In the genomic region with DNA sequence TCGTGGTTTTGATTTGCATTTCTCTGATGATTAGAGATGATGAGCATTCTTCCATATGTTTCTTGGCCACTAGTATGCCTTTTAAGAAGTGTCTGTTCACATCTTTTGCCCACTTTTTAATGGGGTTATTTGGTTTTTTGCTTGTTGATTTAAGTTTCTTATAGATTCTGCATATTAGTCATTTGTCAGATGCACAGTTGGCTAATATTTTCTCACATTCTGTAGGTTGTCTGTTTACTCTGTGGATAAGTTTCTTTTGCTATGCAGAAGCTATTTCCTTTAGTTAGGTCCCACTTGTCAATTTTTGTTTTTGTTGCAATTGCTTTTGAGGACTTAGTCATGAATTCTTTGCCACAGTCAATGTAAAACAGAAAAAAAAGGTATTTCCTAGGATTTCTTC, we compare ENCODE assay signal across 19 cellular contexts.
DNase-seq lines count a peak whose midpoint lies in the region; ATAC-seq, FAIRE-seq and TF ChIP-seq lines count a peak whose summit lies in the region.
"Had no signal": no experiment of that assay in that cellular context is flagged by ENCODE, and none has a peak within 500 bp of the region (broad histone marks: within the 10 kb centered on the region; RNA-seq: fewer than 3 reads in every experiment).

No MANE protein-coding gene starts in this region.

- H3K9me1 ChIP-seq in endothelial cell of umbilical vein (replicated peaks; ENCODE audit: control insufficient read depth, extremely low read depth, insufficient read depth, low read length) = no peaks in the 10 kb centered on the region

- H3K4me3 ChIP-seq in astrocyte (ENCODE audit: insufficient read depth, low read depth, low read length) = no peak overlapping the region
- no peak overlapping the region for H3K4me3 ChIP-seq in endothelial cell of umbilical vein (replicated peaks in 1 of 3; ENCODE audit: insufficient read depth in 1 of 3, low read depth in 1 of 3, low read length in 3 of 3)
- H3K4me3 ChIP-seq: K562 had no signal

- H3K9me3 Mint-ChIP-seq in astrocyte (ENCODE audit: unreplicated experiment) (no peaks in the 10 kb centered on the region), osteocyte (ENCODE audit: unreplicated experiment) (no peaks in the 10 kb centered on the region)
- H3K9me3 Mint-ChIP-seq in stimulated activated naive CD8-positive, alpha-beta T cell treated with anti-CD3 and anti-CD28 coated beads, Interleukin-15, amount 100 ng/mL, for 72 hours = no peaks in the 10 kb centered on the region
- H3K9me3 Mint-ChIP-seq: CD4-positive, alpha-beta T cell had no signal

- H3K27ac Mint-ChIP-seq in astrocyte (ENCODE audit: unreplicated experiment) (no peak overlapping the region), osteocyte (ENCODE audit: unreplicated experiment) (peak overlapping the region; percentile 80)
- H3K27ac Mint-ChIP-seq in stimulated activated naive CD8-positive, alpha-beta T cell treated with anti-CD3 and anti-CD28 coated beads, Interleukin-15, amount 100 ng/mL, for 72 hours = no peak overlapping the region
- H3K27ac Mint-ChIP-seq: CD4-positive, alpha-beta T cell had no signal

- CTCF ChIA-PET in endothelial cell of umbilical vein (lab: Charles Lee) = interaction anchor here (1.2 kb wide), 1 partner anchor 13 kb away, joined by 4 read pairs; no protein-coding TSS in a partner anchor

- H3K27me3 Mint-ChIP-seq in astrocyte (ENCODE audit: low read depth, unreplicated experiment) (no peaks in the 10 kb centered on the region), osteocyte (ENCODE audit: unreplicated experiment) (no peaks in the 10 kb centered on the region)
- no peaks in the 10 kb centered on the region for H3K27me3 Mint-ChIP-seq in stimulated activated naive CD8-positive, alpha-beta T cell treated with anti-CD3 and anti-CD28 coated beads, Interleukin-15, amount 100 ng/mL, for 72 hours
- H3K27me3 Mint-ChIP-seq: CD4-positive, alpha-beta T cell had no signal

- H4K20me1 ChIP-seq in astrocyte (ENCODE audit: insufficient read depth, low read length) (no peaks in the 10 kb centered on the region), endothelial cell of umbilical vein (replicated peaks; ENCODE audit: control insufficient read depth, extremely low read depth, insufficient read depth, low read length) (no peaks in the 10 kb centered on the region)

- BruUV-seq in endothelial cell of umbilical vein (replicated peaks; lab: Mats Ljungman, UMichigan) = no TSS peak

- H3K36me3 Mint-ChIP-seq in astrocyte (ENCODE audit: low read depth, unreplicated experiment) (no peaks in the 10 kb centered on the region), osteocyte (ENCODE audit: unreplicated experiment) (no peaks in the 10 kb centered on the region)

- no peak overlapping the region for H3K4me2 ChIP-seq in astrocyte (ENCODE audit: low read length)
- no peak overlapping the region for H3K4me2 ChIP-seq in endothelial cell of umbilical vein (ENCODE audit: insufficient read depth, low read length)

- DNase-seq in HCEC 1CT (peak; percentile 2), astrocyte (ENCODE audit: low read depth) (peak; percentile 56), endothelial cell of umbilical vein (ENCODE audit: low read depth, low spot score) (peak; percentile 19), osteocyte (ENCODE audit: extremely low spot score, unreplicated experiment) (no peak), nucleus accumbens (lab: John Stamatoyannopoulos, UW) (no peak), NCI-H69 (lab: John Stamatoyannopoulos, UW) (no peak), NCI-H510A treated with DMSO at 0.1 percent for 48 hours (lab: John Stamatoyannopoulos, UW) (no peak)
- DNase-seq in stimulated activated naive CD8-positive, alpha-beta T cell treated with anti-CD3 and anti-CD28 coated beads, Interleukin-15, amount 100 ng/mL, for 72 hours = no peak
- DNase-seq: ACHN; AML-193; Caco-2; CD4-positive, alpha-beta T cell; GF-D8; GOT3; H7 had no signal

- H3K79me2 ChIP-seq in astrocyte (ENCODE audit: insufficient read depth, low read length) = no peaks in the 10 kb centered on the region
- no peaks in the 10 kb centered on the region for H3K79me2 ChIP-seq in endothelial cell of umbilical vein (ENCODE audit: control insufficient read depth, insufficient read depth, low read length)

- H2AFZ ChIP-seq in astrocyte (ENCODE audit: low read depth, low read length) = no peak overlapping the region
- H2AFZ ChIP-seq in endothelial cell of umbilical vein (ENCODE audit: low read depth, low read length) = no peak overlapping the region

- H3K9ac ChIP-seq in astrocyte (ENCODE audit: low read length) (no peak overlapping the region), endothelial cell of umbilical vein (replicated peaks; ENCODE audit: extremely low read depth, insufficient read depth, low read length) (no peak overlapping the region)

- peaks cover 8% of the 10 kb centered on the region for H3K4me1 Mint-ChIP-seq in astrocyte (ENCODE audit: low read depth, unreplicated experiment)
- H3K4me1 Mint-ChIP-seq in osteocyte (ENCODE audit: unreplicated experiment) = peaks cover 41% of the 10 kb centered on the region
- no peaks in the 10 kb centered on the region for H3K4me1 Mint-ChIP-seq in stimulated activated naive CD8-positive, alpha-beta T cell treated with anti-CD3 and anti-CD28 coated beads, Interleukin-15, amount 100 ng/mL, for 72 hours

- H3K4me3 Mint-ChIP-seq in astrocyte (ENCODE audit: unreplicated experiment) (no peak overlapping the region), osteocyte (ENCODE audit: unreplicated experiment) (no peak overlapping the region)
- no peak overlapping the region for H3K4me3 Mint-ChIP-seq in stimulated activated naive CD8-positive, alpha-beta T cell treated with anti-CD3 and anti-CD28 coated beads, Interleukin-15, amount 100 ng/mL, for 72 hours
- H3K4me3 Mint-ChIP-seq: CD4-positive, alpha-beta T cell had no signal

- FAIRE-seq in astrocyte (lab: Jason Lieb, UNC) (no peak), endothelial cell of umbilical vein (lab: Jason Lieb, UNC) (no peak)
- FAIRE-seq: A204.1, D721Med, K562 had no signal

- dilution Hi-C loops in endothelial cell of umbilical vein (cut with MboI; ENCODE audit: extremely low pct_ligation_motif_present, low sequenced_read_pairs) = no loop called here

- intact Hi-C loops in endothelial cell of umbilical vein (cut with micrococcal nuclease) = no loop called here

- H3K4me1 ChIP-seq in astrocyte (ENCODE audit: insufficient read depth, low read length) (no peaks in the 10 kb centered on the region), endothelial cell of umbilical vein (ENCODE audit: control insufficient read depth, extremely low read depth, insufficient read depth, low read length) (no peaks in the 10 kb centered on the region)

- ATAC-seq in stimulated activated naive CD8-positive, alpha-beta T cell treated with anti-CD3 and anti-CD28 coated beads, Interleukin-15, amount 100 ng/mL, for 72 hours = no peak
- ATAC-seq: K562 had no signal

- H3K36me3 ChIP-seq in astrocyte (ENCODE audit: insufficient read depth, low read length) (no peaks in the 10 kb centered on the region), endothelial cell of umbilical vein (ENCODE audit: control insufficient read depth in 2 of 2, extremely low read depth in 1 of 2, insufficient read depth in 2 of 2, low read length in 2 of 2) (no peaks in the 10 kb centered on the region)

- TF ChIP-seq POLR2A in endothelial cell of umbilical vein (IDR thresholded peaks at IDR 0.05; ENCODE audit: low read depth, low read length) = no peak

- POLR2A ChIA-PET in endothelial cell of umbilical vein (lab: Charles Lee) = no interaction called here

- no peak overlapping the region for H3K27ac ChIP-seq in astrocyte (ENCODE audit: low read depth, low read length)
- H3K27ac ChIP-seq in endothelial cell of umbilical vein (ENCODE audit: insufficient read depth, low read depth, low read length) = no peak overlapping the region
- H3K27ac ChIP-seq: C4-2B had no signal

- no peaks in the 10 kb centered on the region for H3K9me3 ChIP-seq in astrocyte (ENCODE audit: insufficient read depth, low read depth, low read length)
- H3K9me3 ChIP-seq in endothelial cell of umbilical vein (replicated peaks; ENCODE audit: control insufficient read depth, insufficient read depth, low read length) = no peaks in the 10 kb centered on the region
- H3K9me3 ChIP-seq: Caco-2 had no signal

- no peak for TF ChIP-seq CTCF in astrocyte (IDR thresholded peaks at IDR 0.05; ENCODE audit: insufficient read depth, low read depth, low read length)
- TF ChIP-seq CTCF in endothelial cell of umbilical vein (IDR thresholded peaks at IDR 0.05; ENCODE audit: extremely low read depth in 1 of 2, insufficient read depth in 1 of 2, low read depth in 1 of 2, low read length in 2 of 2) = no peak
- TF ChIP-seq CTCF in osteocyte (IDR thresholded peaks at IDR 0.05) = no peak

- H3K27me3 ChIP-seq in astrocyte (ENCODE audit: insufficient read depth, low read length) (no peaks in the 10 kb centered on the region), endothelial cell of umbilical vein (ENCODE audit: control insufficient read depth in 2 of 2, insufficient read depth in 2 of 2, low read length in 2 of 2) (no peaks in the 10 kb centered on the region)

TF ChIP-seq in endothelial cell of umbilical vein, 7 proteins besides CTCF, POLR2A, EP300 and RAD21:
- TF ChIP-seq JUN (IDR thresholded peaks at IDR 0.05; ENCODE audit: borderline replicate concordance, insufficient read depth, insufficient read length, low read depth) (no peak), POLR2AphosphoS5 (IDR thresholded peaks at IDR 0.05; ENCODE audit: insufficient read depth, low read depth, low read length) (no peak), FOS (IDR thresholded peaks at IDR 0.05; ENCODE audit: borderline replicate concordance, insufficient read depth, low read length) (no peak), GATA2 (IDR thresholded peaks at IDR 0.05; ENCODE audit: insufficient read depth, insufficient read length, low read depth, low read length) (no peak), MYC (IDR thresholded peaks at IDR 0.05; ENCODE audit: low read depth, low read length) (no peak), EZH2 (IDR thresholded peaks at IDR 0.05; ENCODE audit: borderline replicate concordance, low read depth, low read length, severe bottlenecking) (no peak)
- TF ChIP-seq, protein P1, sequence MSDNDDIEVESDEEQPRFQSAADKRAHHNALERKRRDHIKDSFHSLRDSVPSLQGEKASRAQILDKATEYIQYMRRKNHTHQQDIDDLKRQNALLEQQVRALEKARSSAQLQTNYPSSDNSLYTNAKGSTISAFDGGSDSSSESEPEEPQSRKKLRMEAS (IDR thresholded peaks at IDR 0.05; ENCODE audit: insufficient read depth, insufficient read length) = no peak

Comparison
In these comparisons a context has a peak if more than half of its experiments do, and no peak if none do; other contexts are left out.
1. DNase-seq: peak in HCEC 1CT (single experiment), astrocyte (single experiment) and endothelial cell of umbilical vein (single experiment); none in osteocyte (single experiment), nucleus accumbens (0 of 56), NCI-H69 (single experiment), NCI-H510A treated with DMSO at 0.1 percent for 48 hours (single experiment) and stimulated activated naive CD8-positive, alpha-beta T cell treated with anti-CD3 and anti-CD28 coated beads, Interleukin-15, amount 100 ng/mL, for 72 hours (0 of 2).